In genomic region chr1:2233468-2233867, GRCh38 we compare ENCODE assay signal across 9 cellular contexts. TPM values are rescaled to one million over a fixed set of nuclear protein-coding genes. Genes with fewer than 3 reads are reported as not detected.
DNase-seq lines count a peak whose midpoint lies in the region; ATAC-seq and TF ChIP-seq lines count a peak whose summit lies in the region.
"Had no signal": no experiment of that assay in that cellular context is flagged by ENCODE, and none has a peak within 500 bp of the region (broad histone marks: within the 10 kb centered on the region; RNA-seq: fewer than 3 reads in every experiment).

No MANE protein-coding gene starts in this region.

- WGBS in mesenchymal stem cell, result 71% methylated on average over 12 of the region's 12 CpGs

- peak overlapping the region; percentile 43 for H3K27ac Mint-ChIP-seq in activated CD8-positive, alpha-beta memory T cell treated with anti-CD3 and anti-CD28 coated beads, Interleukin-2, amount 10 ng/mL, durations not matched to agents 7 days and 5 days
- peak overlapping the region; percentile 96 for H3K27ac Mint-ChIP-seq in central memory CD8-positive, alpha-beta T cell (ENCODE audit: low read depth)

- peak overlapping the region; percentile 42 for H3K4me3 Mint-ChIP-seq in activated CD8-positive, alpha-beta memory T cell treated with anti-CD3 and anti-CD28 coated beads, Interleukin-2, amount 10 ng/mL, durations not matched to agents 7 days and 5 days
- peak overlapping the region; percentile 91 for H3K4me3 Mint-ChIP-seq in central memory CD8-positive, alpha-beta T cell

- peaks cover 71% of the 10 kb centered on the region for H3K4me1 ChIP-seq in mesenchymal stem cell (ENCODE audit: control insufficient read depth, insufficient read depth, low read depth, low read length)
- peaks cover 11 to 75% (median 61%) of the 10 kb centered on the region in 4 donors for H3K4me1 ChIP-seq in tibial artery

- H3K27ac ChIP-seq in mesenchymal stem cell (ENCODE audit: low read length, poor library complexity, severe bottlenecking) (no peak overlapping the region), tibial artery (peak overlapping the region; percentile 90 to 94)

- H3K23ac ChIP-seq in mesenchymal stem cell (ENCODE audit: low read length in 2 of 2), result peak overlapping the region in 1 of 2 experiments; percentile 3

- peak overlapping the region in 1 of 2 experiments; percentile 79 for H3K18ac ChIP-seq in mesenchymal stem cell (ENCODE audit: low read depth in 1 of 2, low read length in 2 of 2)

- H3K4me1 Mint-ChIP-seq in activated CD8-positive, alpha-beta memory T cell treated with anti-CD3 and anti-CD28 coated beads, Interleukin-2, amount 10 ng/mL, durations not matched to agents 7 days and 5 days, result peaks cover 67% of the 10 kb centered on the region
- H3K4me1 Mint-ChIP-seq in central memory CD8-positive, alpha-beta T cell, result peaks cover 74% of the 10 kb centered on the region

- no peaks in the 10 kb centered on the region for H3K9me3 Mint-ChIP-seq in activated CD8-positive, alpha-beta memory T cell treated with anti-CD3 and anti-CD28 coated beads, Interleukin-2, amount 10 ng/mL, durations not matched to agents 7 days and 5 days (ENCODE audit: low read depth)
- H3K9me3 Mint-ChIP-seq in central memory CD8-positive, alpha-beta T cell, result no peaks in the 10 kb centered on the region

- H4K8ac ChIP-seq in mesenchymal stem cell (ENCODE audit: low read length), result no peak overlapping the region

- DNase-seq in activated CD8-positive, alpha-beta memory T cell treated with anti-CD3 and anti-CD28 coated beads, Interleukin-2, amount 10 ng/mL, durations not matched to agents 7 days and 5 days, result no peak
- DNase-seq in activated CD8-positive, alpha-beta memory T cell treated with anti-CD3 and anti-CD28 coated beads, Interleukin-2, amount 50 U/mL, for 48 hours, result no peak
- DNase-seq in central memory CD8-positive, alpha-beta T cell (ENCODE audit: low spot score in 2 of 2), result no peak
- peak; percentile 31 for DNase-seq in mesenchymal stem cell
- DNase-seq in tibial artery, result no peak
- DNase-seq in ureter (ENCODE audit: low spot score), result no peak
- DNase-seq in left lobe of liver (ENCODE audit: low spot score), result no peak
- DNase-seq: AML-193 had no signal

- peak overlapping the region; percentile 65 for H3K4me2 ChIP-seq in mesenchymal stem cell (ENCODE audit: low read length, poor library complexity, severe bottlenecking)

- H3K9ac ChIP-seq in mesenchymal stem cell (ENCODE audit: low read length), result peak overlapping the region; percentile 94

- no peaks in the 10 kb centered on the region for H3K27me3 Mint-ChIP-seq in activated CD8-positive, alpha-beta memory T cell treated with anti-CD3 and anti-CD28 coated beads, Interleukin-2, amount 10 ng/mL, durations not matched to agents 7 days and 5 days
- no peaks in the 10 kb centered on the region for H3K27me3 Mint-ChIP-seq in central memory CD8-positive, alpha-beta T cell

- CTCF ChIA-PET in activated CD8-positive, alpha-beta memory T cell treated with anti-CD3 and anti-CD28 coated beads, Interleukin-2, amount 10 ng/mL, durations not matched to agents 7 days and 5 days (lab: Charles Lee), result interaction anchor here (0.7 to 4.0 kb wide), 7 partner anchors 34 to 148 kb away, joined by 3 to 17 read pairs (median 11); partner anchors contain the start of gene FAAP20

- peak overlapping the region in 1 of 2 experiments; percentile 53 for H3K14ac ChIP-seq in mesenchymal stem cell (ENCODE audit: low read length in 2 of 2)

- H3K27me3 ChIP-seq in mesenchymal stem cell (ENCODE audit: control insufficient read depth in 1 of 2, insufficient read depth in 1 of 2, low read length in 2 of 2) (no peaks in the 10 kb centered on the region), tibial artery (no peaks in the 10 kb centered on the region)

- H3K36me3 ChIP-seq in mesenchymal stem cell (ENCODE audit: control insufficient read depth in 1 of 2, insufficient read depth in 2 of 2, low read depth in 1 of 2, low read length in 2 of 2) (peaks cover 0 to 42% of the 10 kb centered on the region in 2 experiments), tibial artery (no peaks in the 10 kb centered on the region)

- no peaks in the 10 kb centered on the region for H3K79me1 ChIP-seq in mesenchymal stem cell (replicated peaks; ENCODE audit: low read length, poor library complexity, severe bottlenecking)

- no peak overlapping the region for H2AFZ ChIP-seq in mesenchymal stem cell (ENCODE audit: low read depth, low read length)

- no peak for ATAC-seq in activated CD8-positive, alpha-beta memory T cell treated with anti-CD3 and anti-CD28 coated beads, Interleukin-2, amount 10 ng/mL, durations not matched to agents 7 days and 5 days
- no peak for ATAC-seq in central memory CD8-positive, alpha-beta T cell (replicated peaks; ENCODE audit: extremely low read depth, poor library complexity, severe bottlenecking)
- ATAC-seq in left lobe of liver (no peak), HG02870 (IDR thresholded peaks at IDR 0.05; ENCODE audit: unreplicated experiment) (no peak)

- no peak overlapping the region for H2BK5ac ChIP-seq in mesenchymal stem cell (ENCODE audit: low read depth, low read length, poor library complexity, severe bottlenecking)

- intact Hi-C loops in tibial artery (cut with DNase I; ENCODE audit: low total_unique reads), result loop anchor here (5.0 kb wide), 2 partner anchors 36 to 79 kb away; no protein-coding TSS in a partner anchor

- no peak overlapping the region for H2BK15ac ChIP-seq in mesenchymal stem cell (ENCODE audit: low read depth, poor library complexity, severe bottlenecking)

- H3K4ac ChIP-seq in mesenchymal stem cell (ENCODE audit: low read depth in 1 of 2, low read length in 2 of 2), result peak overlapping the region in 1 of 2 experiments; percentile 79

- H2AK5ac ChIP-seq in mesenchymal stem cell (ENCODE audit: low read length, severe bottlenecking), result no peak overlapping the region

- TF ChIP-seq CTCF in tibial artery (IDR thresholded peaks at IDR 0.05), result no peak

- peaks cover 13% of the 10 kb centered on the region for H3K36me3 Mint-ChIP-seq in activated CD8-positive, alpha-beta memory T cell treated with anti-CD3 and anti-CD28 coated beads, Interleukin-2, amount 10 ng/mL, durations not matched to agents 7 days and 5 days
- peaks cover 87% of the 10 kb centered on the region for H3K36me3 Mint-ChIP-seq in central memory CD8-positive, alpha-beta T cell (ENCODE audit: insufficient read depth)

- H4K91ac ChIP-seq in mesenchymal stem cell (ENCODE audit: low read length), result no peak overlapping the region

- no peaks in the 10 kb centered on the region for H3K9me3 ChIP-seq in mesenchymal stem cell (ENCODE audit: control insufficient read depth, low read length)
- H3K9me3 ChIP-seq in tibial artery, result no peaks in the 10 kb centered on the region

- no peak overlapping the region for H2BK12ac ChIP-seq in mesenchymal stem cell (ENCODE audit: low read length in 2 of 2)

- peak overlapping the region in 1 of 2 experiments; percentile 92 for H3K4me3 ChIP-seq in mesenchymal stem cell (ENCODE audit: insufficient read depth in 1 of 2, low read depth in 1 of 2, low read length in 2 of 2)
- peak overlapping the region; percentile 84 to 88 for H3K4me3 ChIP-seq in tibial artery

- no peak overlapping the region for H2BK120ac ChIP-seq in mesenchymal stem cell (ENCODE audit: low read depth, low read length)

RNA-seq across cellular contexts. Expression of gene SKI, which starts 5.3 kb away (rescaled TPM):
- total RNA-seq in activated CD8-positive, alpha-beta memory T cell treated with anti-CD3 and anti-CD28 coated beads, Interleukin-2, amount 10 ng/mL, durations not matched to agents 7 days and 5 days, result 10 to 100 TPM; 35.0 to 42.9 TPM
- polyA plus RNA-seq in mesenchymal stem cell (2013, experiment 1 of 2), result 43.3 TPM
- polyA plus RNA-seq in mesenchymal stem cell (2013, experiment 2 of 2), result 44.2 TPM
- total RNA-seq in ureter, result 77.5 TPM
- total RNA-seq in left lobe of liver, result 38.8 TPM

RNA-seq across cellular contexts. Expression of gene FAAP20, which starts 38.9 kb away (rescaled TPM):
- total RNA-seq in activated CD8-positive, alpha-beta memory T cell treated with anti-CD3 and anti-CD28 coated beads, Interleukin-2, amount 10 ng/mL, durations not matched to agents 7 days and 5 days, result 10 to 100 TPM; 52.5 to 55.7 TPM
- polyA plus RNA-seq in mesenchymal stem cell (2013, experiment 1 of 2), result 84.5 TPM
- polyA plus RNA-seq in mesenchymal stem cell (2013, experiment 2 of 2), result 86.1 TPM
- 52.3 TPM for total RNA-seq in ureter
- 24.8 TPM for total RNA-seq in left lobe of liver
